ENCODE assay signal across 10 cellular contexts in the genomic region with DNA sequence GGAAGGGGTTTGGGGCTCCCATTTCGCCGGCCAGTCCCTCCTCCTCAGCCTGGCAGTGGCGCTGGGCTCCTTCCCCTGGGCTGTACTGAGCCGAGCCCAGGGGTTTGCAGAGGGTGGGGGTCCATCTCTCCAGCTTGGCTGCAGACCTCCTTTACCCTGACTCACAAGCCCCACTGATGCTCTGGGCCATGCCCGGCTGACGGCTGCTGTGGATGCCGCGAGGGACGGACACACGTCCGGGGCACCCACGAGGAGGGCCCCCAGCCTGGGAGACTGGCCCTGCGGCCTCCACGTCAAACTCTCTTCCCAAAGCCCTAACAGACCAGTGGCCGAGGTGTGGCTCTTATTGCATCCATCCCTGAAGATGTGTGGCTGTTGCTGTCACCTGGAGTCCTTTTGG. TPM values are rescaled to one million over a fixed set of nuclear protein-coding genes. Genes with fewer than 3 reads are reported as not detected.
"Had no signal": no experiment of that assay in that cellular context is flagged by ENCODE, and none has a peak within 500 bp of the region (broad histone marks: within the 10 kb centered on the region; RNA-seq: fewer than 3 reads in every experiment).

No MANE protein-coding gene starts in this region.

- ATAC-seq: stimulated activated naive CD8-positive, alpha-beta T cell treated with anti-CD3 and anti-CD28 coated beads, Interleukin-15, amount 100 ng/mL, for 72 hours had no signal

- DNase-seq: activated CD4-positive, alpha-beta T cell treated with anti-CD3 and anti-CD28 coated beads, Interleukin-2, amount 10 ng/mL, durations not matched to agents 7 days and 5 days; activated naive CD4-positive, alpha-beta T cell; activated naive CD8-positive, alpha-beta T cell treated with anti-CD3 and anti-CD28 coated beads, Interleukin-2, amount 10 ng/mL, durations not matched to agents 7 days and 5 days; glutamatergic neuron; naive B cell; retina; stimulated activated naive CD8-positive, alpha-beta T cell treated with anti-CD3 and anti-CD28 coated beads, Interleukin-15, amount 100 ng/mL, for 72 hours had no signal

- H3K4me3 ChIP-seq: lung, smooth muscle cell had no signal

RNA-seq across cellular contexts. Expression of gene CSDC2, which starts 14.7 kb away (rescaled TPM):
- total RNA-seq: activated CD4-positive, alpha-beta T cell treated with anti-CD3 and anti-CD28 coated beads, Interleukin-2, amount 10 ng/mL, durations not matched to agents 7 days and 5 days; activated naive CD8-positive, alpha-beta T cell treated with anti-CD3 and anti-CD28 coated beads, Interleukin-2, amount 10 ng/mL, durations not matched to agents 7 days and 5 days; activated T-helper 1 cell treated with anti-CD3 and anti-CD28 coated beads, Interleukin-12 subunit alpha, Interleukin-12 subunit beta, Interleukin-2, Interleukin-4 antibody, amounts not matched to agents 30 ng/mL and 10 ng/mL and 1 ng/mL, durations not matched to agents 14 hours and 24 hours and 36 hours had no signal
